ENCODE assay signal across 1 cellular context in the genomic region with DNA sequence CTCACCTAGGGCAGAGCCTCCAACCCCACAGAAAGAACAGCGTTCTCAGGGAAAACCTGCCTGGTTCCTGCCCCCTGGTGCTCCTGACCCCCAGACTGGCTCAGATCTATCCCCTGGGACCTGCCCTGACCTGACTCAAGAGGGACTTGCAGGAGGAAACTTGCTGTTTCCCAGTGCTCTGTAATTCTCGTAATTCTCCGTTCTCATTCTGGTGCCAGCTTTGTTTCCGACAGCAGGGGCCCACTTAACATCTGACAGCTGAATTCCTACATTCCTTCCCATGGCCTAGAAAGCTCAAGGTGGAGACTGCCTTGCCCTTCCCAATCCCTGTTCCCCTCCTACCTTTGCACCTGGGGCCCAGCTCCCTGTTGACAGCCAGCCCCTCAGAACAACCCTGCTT.
TF ChIP-seq lines count a peak whose summit lies in the region.

No MANE protein-coding gene starts in this region.

TF ChIP-seq in H1, 55 proteins besides CTCF, POLR2A, EP300 and RAD21:
- TF ChIP-seq YY1 (IDR thresholded peaks at IDR 0.05; ENCODE audit: low read depth, low read length) = 0 out of 2 replicates have a peak, but pooled peaks have one; percentile 45
- no peak for TF ChIP-seq CTBP2 (IDR thresholded peaks at IDR 0.05; ENCODE audit: borderline replicate concordance, insufficient read depth, insufficient read length, low read length)
- TF ChIP-seq POLR2AphosphoS5 (IDR thresholded peaks at IDR 0.05; ENCODE audit: low read depth, low read length) = no peak
- TF ChIP-seq, protein P1, sequence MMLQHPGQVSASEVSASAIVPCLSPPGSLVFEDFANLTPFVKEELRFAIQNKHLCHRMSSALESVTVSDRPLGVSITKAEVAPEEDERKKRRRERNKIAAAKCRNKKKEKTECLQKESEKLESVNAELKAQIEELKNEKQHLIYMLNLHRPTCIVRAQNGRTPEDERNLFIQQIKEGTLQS (IDR thresholded peaks at IDR 0.05; ENCODE audit: insufficient read depth, low read depth, low read length) = no peak
- TF ChIP-seq SP1 (IDR thresholded peaks at IDR 0.05; ENCODE audit: low read depth, low read length) = peak; percentile 79; the same call in 1 of the 2 replicates
- peak; percentile 45; the same call in 1 of the 2 replicates for TF ChIP-seq RBBP5 (IDR thresholded peaks at IDR 0.05; ENCODE audit: borderline replicate concordance, low read depth, low read length)
- TF ChIP-seq CHD2 (IDR thresholded peaks at IDR 0.05; ENCODE audit: low read length) = no peak
- TF ChIP-seq CHD7 (IDR thresholded peaks at IDR 0.05; ENCODE audit: insufficient replicate concordance, low read length) = no peak
- TF ChIP-seq POU5F1 (IDR thresholded peaks at IDR 0.05; ENCODE audit: low read depth, low read length) = no peak
- TF ChIP-seq ASH2L (IDR thresholded peaks at IDR 0.05; ENCODE audit: low read length) = peak; percentile 53
- no peak for TF ChIP-seq CREB1 (IDR thresholded peaks at IDR 0.05)
- TF ChIP-seq EZH2 (IDR thresholded peaks at IDR 0.05; ENCODE audit: low read depth, low read length, severe bottlenecking) = no peak
- peak; percentile 87; the same call in 1 of the 2 replicates for TF ChIP-seq TCF12 (IDR thresholded peaks at IDR 0.05; ENCODE audit: low read depth, low read length)
- no peak for TF ChIP-seq RXRA (IDR thresholded peaks at IDR 0.05; ENCODE audit: insufficient read depth, low read depth, low read length)
- TF ChIP-seq, protein P2, sequence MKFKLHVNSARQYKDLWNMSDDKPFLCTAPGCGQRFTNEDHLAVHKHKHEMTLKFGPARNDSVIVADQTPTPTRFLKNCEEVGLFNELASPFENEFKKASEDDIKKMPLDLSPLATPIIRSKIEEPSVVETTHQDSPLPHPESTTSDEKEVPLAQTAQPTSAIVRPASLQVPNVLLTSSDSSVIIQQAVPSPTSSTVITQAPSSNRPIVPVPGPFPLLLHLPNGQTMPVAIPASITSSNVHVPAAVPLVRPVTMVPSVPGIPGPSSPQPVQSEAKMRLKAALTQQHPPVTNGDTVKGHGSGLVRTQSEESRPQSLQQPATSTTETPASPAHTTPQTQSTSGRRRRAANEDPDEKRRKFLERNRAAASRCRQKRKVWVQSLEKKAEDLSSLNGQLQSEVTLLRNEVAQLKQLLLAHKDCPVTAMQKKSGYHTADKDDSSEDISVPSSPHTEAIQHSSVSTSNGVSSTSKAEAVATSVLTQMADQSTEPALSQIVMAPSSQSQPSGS (IDR thresholded peaks at IDR 0.05; ENCODE audit: low read length) = 0 out of 2 replicates have a peak, but pooled peaks have one; percentile 37
- no peak for TF ChIP-seq SUZ12 (IDR thresholded peaks at IDR 0.05; ENCODE audit: low read length)
- TF ChIP-seq NANOG (IDR thresholded peaks at IDR 0.05; ENCODE audit: insufficient read depth, low read depth, low read length, poor library complexity, severe bottlenecking) = peak; percentile 95
- TF ChIP-seq GTF2F1 (IDR thresholded peaks at IDR 0.05; ENCODE audit: borderline replicate concordance, low read depth, low read length) = no peak
- no peak for TF ChIP-seq TAF1 (IDR thresholded peaks at IDR 0.05; ENCODE audit: low read depth, low read length)
- no peak for TF ChIP-seq RNF2 (IDR thresholded peaks at IDR 0.05; ENCODE audit: borderline replicate concordance, low read depth, low read length, missing control alignments, poor library complexity, severe bottlenecking)
- no peak for TF ChIP-seq TBP (IDR thresholded peaks at IDR 0.05; ENCODE audit: low read depth, low read length)
- TF ChIP-seq EGR1 (IDR thresholded peaks at IDR 0.05; ENCODE audit: borderline replicate concordance, low read depth, low read length) = no peak
- no peak for TF ChIP-seq BCL11A (IDR thresholded peaks at IDR 0.05; ENCODE audit: low read depth in 2 of 2, low read length in 2 of 2)
- TF ChIP-seq GABPA (IDR thresholded peaks at IDR 0.05; ENCODE audit: borderline replicate concordance, insufficient read depth, low read length) = no peak
- TF ChIP-seq CEBPB (IDR thresholded peaks at IDR 0.05; ENCODE audit: low read depth, low read length) = no peak
- TF ChIP-seq, protein P3, sequence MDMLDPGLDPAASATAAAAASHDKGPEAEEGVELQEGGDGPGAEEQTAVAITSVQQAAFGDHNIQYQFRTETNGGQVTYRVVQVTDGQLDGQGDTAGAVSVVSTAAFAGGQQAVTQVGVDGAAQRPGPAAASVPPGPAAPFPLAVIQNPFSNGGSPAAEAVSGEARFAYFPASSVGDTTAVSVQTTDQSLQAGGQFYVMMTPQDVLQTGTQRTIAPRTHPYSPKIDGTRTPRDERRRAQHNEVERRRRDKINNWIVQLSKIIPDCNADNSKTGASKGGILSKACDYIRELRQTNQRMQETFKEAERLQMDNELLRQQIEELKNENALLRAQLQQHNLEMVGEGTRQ (IDR thresholded peaks at IDR 0.05; ENCODE audit: low read length) = no peak
- no peak for TF ChIP-seq SP4 (IDR thresholded peaks at IDR 0.05; ENCODE audit: low read length)
- no peak for TF ChIP-seq SP2 (IDR thresholded peaks at IDR 0.05; ENCODE audit: low read length)
- TF ChIP-seq FOSL1 (IDR thresholded peaks at IDR 0.05; ENCODE audit: insufficient read depth, low read depth, low read length) = no peak
- no peak for TF ChIP-seq SRF (IDR thresholded peaks at IDR 0.05; ENCODE audit: low read depth, low read length)
- TF ChIP-seq CHD1 (IDR thresholded peaks at IDR 0.05; ENCODE audit: low read depth, low read length) = no peak
- no peak for TF ChIP-seq KDM4A (IDR thresholded peaks at IDR 0.05; ENCODE audit: low read depth, low read length, severe bottlenecking)
- no peak for TF ChIP-seq TAF7 (optimal IDR thresholded peaks at IDR 0.05; ENCODE audit: borderline replicate concordance, low read depth, low read length)
- TF ChIP-seq HDAC2 (IDR thresholded peaks at IDR 0.05; ENCODE audit: borderline replicate concordance in 1 of 2, low read depth in 2 of 2, low read length in 2 of 2) = no peak
- no peak for TF ChIP-seq KDM1A (IDR thresholded peaks at IDR 0.05; ENCODE audit: borderline replicate concordance, low read length)
- peak; percentile 95 for TF ChIP-seq TEAD4 (IDR thresholded peaks at IDR 0.05; ENCODE audit: low read depth, low read length)
- TF ChIP-seq, protein P4, sequence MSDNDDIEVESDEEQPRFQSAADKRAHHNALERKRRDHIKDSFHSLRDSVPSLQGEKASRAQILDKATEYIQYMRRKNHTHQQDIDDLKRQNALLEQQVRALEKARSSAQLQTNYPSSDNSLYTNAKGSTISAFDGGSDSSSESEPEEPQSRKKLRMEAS (IDR thresholded peaks at IDR 0.05) = peak; percentile 30; the same call in 1 of the 2 replicates
- no peak for TF ChIP-seq BACH1 (IDR thresholded peaks at IDR 0.05; ENCODE audit: low read length)
- peak; percentile 56 to 59; a peak in 1 of 4 replicates for TF ChIP-seq SIN3A (conservative IDR thresholded peaks at IDR 0.05 in 1 of 2, IDR thresholded peaks at IDR 0.05 in 1 of 2; ENCODE audit: low read depth in 1 of 2, low read length in 2 of 2)
- TF ChIP-seq JUN (IDR thresholded peaks at IDR 0.05; ENCODE audit: low read depth, low read length) = no peak
TF ChIP-seq in H1: peak in this region for 10.
